ENCODE assay signal across 6 cellular contexts in genomic region chr16:72384651-72385050, GRCh38.
"Had no signal": no experiment of that assay in that cellular context is flagged by ENCODE, and none has a peak within 500 bp of the region (broad histone marks: within the 10 kb centered on the region; RNA-seq: fewer than 3 reads in every experiment).

No MANE protein-coding gene starts in this region.

- FAIRE-seq: HepG2, K562 had no signal

- H3K27ac ChIP-seq: HL-60 had no signal

- ATAC-seq: HepG2, K562 had no signal

- DNase-seq: IMR-90, KBM-7, KG1 had no signal

- H3K4me3 ChIP-seq: K562 had no signal
